ENCODE assay signal across 37 cellular contexts in genomic region chr16:65618335-65618734, GRCh38.
"Had no signal": no experiment of that assay in that cellular context is flagged by ENCODE, and none has a peak within 500 bp of the region (broad histone marks: within the 10 kb centered on the region; RNA-seq: fewer than 3 reads in every experiment).

No MANE protein-coding gene starts in this region.

- H3K27ac Mint-ChIP-seq: activated CD4-positive, alpha-beta memory T cell treated with anti-CD3 and anti-CD28 coated beads, Interleukin-2, amount 10 ng/mL, durations not matched to agents 7 days and 5 days; activated CD4-positive, alpha-beta T cell treated with anti-CD3 and anti-CD28 coated beads, Interleukin-2, amount 10 ng/mL, durations not matched to agents 7 days and 5 days; activated naive CD8-positive, alpha-beta T cell; activated T-helper 2 cell treated with anti-CD3 and anti-CD28 coated beads, Interferon-gamma antibody, Interleukin-2, Interleukin-4, amounts not matched to agents 10 μg/mL and 5 μg/mL and 100 μg/mL, durations not matched to agents 14 hours and 24 hours and 36 hours; naive thymus-derived CD8-positive, alpha-beta T cell; neural progenitor cell; stimulated activated memory B cell treated with anti-CD40 and anti-IgM and Interleukin-4, amounts not matched to agents 10 μg/mL and 1 μg/mL and 100 μg/mL, for 72 hours; WTC11 had no signal

- H3K36me3 ChIP-seq: cardiac muscle cell, colonic mucosa, esophagus squamous epithelium, heart right ventricle, left lung, lower lobe of right lung, neural progenitor cell, sigmoid colon, thyroid gland, upper lobe of right lung had no signal

- H2AFZ ChIP-seq: neural progenitor cell, parathyroid adenoma had no signal

- H3K27me3 ChIP-seq: body of pancreas, cardiac muscle cell, colonic mucosa, left lung, neural progenitor cell, sigmoid colon, thyroid gland, upper lobe of right lung had no signal

- H3K9me3 Mint-ChIP-seq: activated CD4-positive, alpha-beta T cell treated with anti-CD3 and anti-CD28 coated beads, Interleukin-2, amount 10 ng/mL, durations not matched to agents 7 days and 5 days had no signal

- H3K9ac ChIP-seq: neural progenitor cell, parathyroid adenoma had no signal

- H3K79me2 ChIP-seq: parathyroid adenoma had no signal

- H3K36me3 Mint-ChIP-seq: activated naive CD8-positive, alpha-beta T cell; naive thymus-derived CD8-positive, alpha-beta T cell; neural progenitor cell; stimulated activated memory B cell treated with anti-CD40 and anti-IgM and Interleukin-4, amounts not matched to agents 10 μg/mL and 1 μg/mL and 100 μg/mL, for 72 hours; WTC11 had no signal

- H3K4me3 ChIP-seq: body of pancreas, cardiac muscle cell, colonic mucosa, esophagus squamous epithelium, heart right ventricle, left lung, lower lobe of right lung, neural progenitor cell, psoas muscle, sigmoid colon, thyroid gland, upper lobe of right lung had no signal

- H3K4me2 ChIP-seq: neural progenitor cell had no signal

- H3K4me1 ChIP-seq: body of pancreas, colonic mucosa, esophagus squamous epithelium, heart right ventricle, left lung, lower lobe of right lung, neural progenitor cell, parathyroid adenoma, psoas muscle, sigmoid colon, thyroid gland, upper lobe of right lung had no signal

- ATAC-seq: activated T-cell treated with anti-CD3 and anti-CD28 coated beads, Interleukin-2, amount 50 U/mL, for 4 hours; body of pancreas; heart right ventricle; left lung; lower lobe of right lung; naive thymus-derived CD8-positive, alpha-beta T cell; psoas muscle; stimulated activated memory B cell treated with anti-CD40 and anti-IgM and Interleukin-4, amounts not matched to agents 10 μg/mL and 1 μg/mL and 100 μg/mL, for 72 hours; stimulated activated naive CD8-positive, alpha-beta T cell treated with anti-CD3 and anti-CD28 coated beads, Interleukin-15, amount 100 ng/mL, for 72 hours; upper lobe of right lung; WTC11 had no signal

- FAIRE-seq: endometrium, small intestine had no signal

- H3K27ac ChIP-seq: body of pancreas, cardiac muscle cell, colonic mucosa, epithelial cell of prostate, esophagus squamous epithelium, heart right ventricle, left lung, lower lobe of right lung, neural progenitor cell, parathyroid adenoma, psoas muscle, sigmoid colon, thyroid gland, upper lobe of right lung had no signal

- DNase-seq: activated CD4-positive, alpha-beta memory T cell treated with anti-CD3 and anti-CD28 coated beads, Interleukin-2, amount 10 ng/mL, durations not matched to agents 7 days and 5 days; activated CD4-positive, alpha-beta T cell treated with anti-CD3 and anti-CD28 coated beads for 1 hour; activated CD4-positive, alpha-beta T cell treated with anti-CD3 and anti-CD28 coated beads, Interleukin-2, amount 10 ng/mL, durations not matched to agents 7 days and 5 days; activated CD8-positive, alpha-beta memory T cell treated with anti-CD3 and anti-CD28 coated beads, Interleukin-2, amount 50 U/mL, for 48 hours; activated naive CD4-positive, alpha-beta T cell; activated T-cell treated with anti-CD3 and anti-CD28 coated beads, Interleukin-2, amount 50 U/mL, for 4 hours; anterior cingulate cortex; body of pancreas; cerebellar nuclear complex; colonic mucosa; effector CD8-positive, alpha-beta T cell; esophagus squamous epithelium; foreskin melanocyte; heart right ventricle; kidney glomerular epithelial cell; left lung; lower lobe of right lung; mesenchymal stem cell; naive thymus-derived CD8-positive, alpha-beta T cell; occipital lobe; psoas muscle; sigmoid colon; small intestine; stimulated activated CD4-positive, alpha-beta T cell treated with anti-CD3 and anti-CD28 coated beads, Interleukin-4, amount 100 ng/mL, for 4 hours; stimulated activated CD8-positive, alpha-beta memory T cell treated with anti-CD3 and anti-CD28 coated beads, Interleukin-4, amount 100 ng/mL, for 48 hours; stimulated activated naive CD8-positive, alpha-beta T cell treated with anti-CD3 and anti-CD28 coated beads, Interleukin-15, amount 100 ng/mL, for 72 hours; thyroid gland; upper lobe of right lung had no signal

- H3K9me3 ChIP-seq: body of pancreas, colonic mucosa, esophagus squamous epithelium, left lung, psoas muscle, thyroid gland, upper lobe of right lung had no signal
